ENCODE assay signal across 8 cellular contexts in the genomic region with DNA sequence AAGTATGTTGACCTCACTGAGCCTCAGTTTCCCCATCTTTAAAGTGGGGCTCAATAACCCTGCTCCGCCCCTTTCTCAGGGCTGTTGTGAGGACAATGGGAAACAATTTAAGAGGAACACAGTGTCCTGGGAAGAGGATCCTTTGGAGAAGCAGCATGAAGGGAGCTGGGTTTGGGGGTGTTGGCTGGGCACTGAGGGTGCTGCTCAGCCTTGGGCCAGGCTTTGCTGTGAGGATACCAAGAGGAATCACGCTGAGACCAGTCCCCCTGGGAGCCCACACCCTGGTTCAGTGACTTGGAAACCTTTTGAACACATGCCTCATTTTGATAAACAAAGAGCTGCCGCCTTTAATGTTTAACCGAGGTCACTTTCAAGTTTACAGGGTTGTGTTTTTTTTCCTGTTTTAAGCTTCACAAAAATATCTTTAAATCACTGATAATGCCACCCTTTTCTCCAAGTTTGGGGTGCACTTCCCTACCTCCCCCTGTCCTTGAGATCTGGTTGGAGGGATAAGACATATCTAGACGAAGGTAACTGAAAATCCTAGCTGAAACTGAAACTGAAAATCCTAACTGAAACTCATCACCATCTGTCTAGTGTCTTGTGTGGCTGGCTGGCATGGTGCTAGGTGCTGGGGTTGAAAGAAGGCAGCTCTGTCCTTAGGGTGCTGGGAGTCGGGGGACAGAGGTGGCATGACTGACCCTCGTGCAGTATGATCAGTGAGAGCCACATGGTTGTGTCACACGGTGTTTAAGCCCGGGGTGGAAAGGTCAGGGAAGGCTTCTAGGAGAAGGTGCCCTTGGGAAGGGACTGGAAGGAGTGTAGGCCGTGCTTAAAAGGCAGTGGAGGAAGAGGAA. TPM values are rescaled to one million over a fixed set of nuclear protein-coding genes. Genes with fewer than 3 reads are reported as not detected.
DNase-seq lines count a peak whose midpoint lies in the region; ATAC-seq and TF ChIP-seq lines count a peak whose summit lies in the region.

No MANE protein-coding gene starts in this region.

- peak overlapping the region; percentile 94 for H3K27ac Mint-ChIP-seq in activated CD8-positive, alpha-beta memory T cell treated with anti-CD3 and anti-CD28 coated beads, Interleukin-2, amount 10 ng/mL, durations not matched to agents 7 days and 5 days
- H3K27ac Mint-ChIP-seq in neural progenitor cell, result peak overlapping the region; percentile 62

- peak overlapping the region; percentile 97 for H3K4me3 Mint-ChIP-seq in activated CD8-positive, alpha-beta memory T cell treated with anti-CD3 and anti-CD28 coated beads, Interleukin-2, amount 10 ng/mL, durations not matched to agents 7 days and 5 days
- peak overlapping the region; percentile 90 for H3K4me3 Mint-ChIP-seq in neural progenitor cell

- H3K4me1 Mint-ChIP-seq in activated CD8-positive, alpha-beta memory T cell treated with anti-CD3 and anti-CD28 coated beads, Interleukin-2, amount 10 ng/mL, durations not matched to agents 7 days and 5 days, result peaks cover 36% of the 10 kb centered on the region
- peaks cover 63% of the 10 kb centered on the region for H3K4me1 Mint-ChIP-seq in neural progenitor cell

- TF ChIP-seq POLR2A in Peyer's patch (IDR thresholded peaks at IDR 0.05), result no peak

- H3K4me3 ChIP-seq in Peyer's patch, result peak overlapping the region; percentile 60 to 74 (median 70)
- peak overlapping the region; percentile 82 to 86 for H3K4me3 ChIP-seq in duodenal mucosa (ENCODE audit: low read depth in 1 of 2, low read length in 2 of 2)
- no peak overlapping the region for H3K4me3 ChIP-seq in neural progenitor cell

- no peaks in the 10 kb centered on the region for H3K27me3 ChIP-seq in Peyer's patch
- H3K27me3 ChIP-seq in duodenal mucosa (ENCODE audit: control insufficient read depth in 1 of 2, insufficient read depth in 2 of 2, low read length in 2 of 2), result no peaks in the 10 kb centered on the region
- no peaks in the 10 kb centered on the region for H3K27me3 ChIP-seq in neural progenitor cell

- H3K79me2 ChIP-seq in neural progenitor cell (ENCODE audit: low read depth), result no peaks in the 10 kb centered on the region

- H3K36me3 ChIP-seq in Peyer's patch (peaks cover 0 to 8% (median 0%) of the 10 kb centered on the region in 3 donors), duodenal mucosa (ENCODE audit: control insufficient read depth in 1 of 2, insufficient read depth in 2 of 2, low read length in 2 of 2) (peaks cover 0 to 20% of the 10 kb centered on the region in 2 donors), neural progenitor cell (no peaks in the 10 kb centered on the region)

- peak overlapping the region; percentile 83 to 91 for H3K9ac ChIP-seq in duodenal mucosa (ENCODE audit: low read depth in 1 of 2, low read length in 2 of 2)
- H3K9ac ChIP-seq in neural progenitor cell, result no peak overlapping the region

- no peak overlapping the region for H2AFZ ChIP-seq in neural progenitor cell (replicated peaks)

- peaks cover 3% of the 10 kb centered on the region for H4K20me1 ChIP-seq in neural progenitor cell (ENCODE audit: low read depth)

- peaks cover 5 to 39% (median 18%) of the 10 kb centered on the region in 4 donors for H3K4me1 ChIP-seq in Peyer's patch
- H3K4me1 ChIP-seq in duodenal mucosa (ENCODE audit: control insufficient read depth in 1 of 2, insufficient read depth in 2 of 2, low read length in 2 of 2), result peaks cover 36 to 39% of the 10 kb centered on the region in 2 donors
- H3K4me1 ChIP-seq in neural progenitor cell, result peaks cover 41% of the 10 kb centered on the region

- H3F3A ChIP-seq in neural progenitor cell (ENCODE audit: low read depth), result peaks cover 38% of the 10 kb centered on the region

- ATAC-seq in activated CD8-positive, alpha-beta memory T cell treated with anti-CD3 and anti-CD28 coated beads, Interleukin-2, amount 10 ng/mL, durations not matched to agents 7 days and 5 days, result peak; percentile 57
- peak; percentile 51 for ATAC-seq in HG02884 (IDR thresholded peaks at IDR 0.05; ENCODE audit: unreplicated experiment)

- peak overlapping the region; percentile 92 to 97 (median 94) for H3K27ac ChIP-seq in Peyer's patch
- peak overlapping the region; percentile 77 for H3K27ac ChIP-seq in duodenal mucosa (ENCODE audit: low read depth, low read length)
- no peak overlapping the region for H3K27ac ChIP-seq in neural progenitor cell

- no peaks in the 10 kb centered on the region for H3K9me3 Mint-ChIP-seq in activated CD8-positive, alpha-beta memory T cell treated with anti-CD3 and anti-CD28 coated beads, Interleukin-2, amount 10 ng/mL, durations not matched to agents 7 days and 5 days (ENCODE audit: low read depth)
- H3K9me3 Mint-ChIP-seq in neural progenitor cell, result no peaks in the 10 kb centered on the region

- peaks cover 16% of the 10 kb centered on the region for H3K36me3 Mint-ChIP-seq in activated CD8-positive, alpha-beta memory T cell treated with anti-CD3 and anti-CD28 coated beads, Interleukin-2, amount 10 ng/mL, durations not matched to agents 7 days and 5 days
- H3K36me3 Mint-ChIP-seq in neural progenitor cell, result peaks cover 11% of the 10 kb centered on the region

- H3K9me3 ChIP-seq in Peyer's patch (no peaks in the 10 kb centered on the region), duodenal mucosa (ENCODE audit: control insufficient read depth in 1 of 2, low read length in 2 of 2) (no peaks in the 10 kb centered on the region), neural progenitor cell (ENCODE audit: low read depth) (no peaks in the 10 kb centered on the region)

- intact Hi-C loops in posterior vena cava (cut with DNase I), result loop anchor here in 1 of 2 donors (5.0 kb wide), 1 partner anchor 34 kb away; no protein-coding TSS in a partner anchor

- peak; percentile 63 for DNase-seq in activated CD8-positive, alpha-beta memory T cell treated with anti-CD3 and anti-CD28 coated beads, Interleukin-2, amount 10 ng/mL, durations not matched to agents 7 days and 5 days
- no peak for DNase-seq in activated CD8-positive, alpha-beta memory T cell treated with anti-CD3 and anti-CD28 coated beads, Interleukin-2, amount 50 U/mL, for 4 hours
- DNase-seq in Peyer's patch, result peak; percentile 62 to 70 (median 69)
- DNase-seq in neural progenitor cell (ENCODE audit: low spot score), result no peak
- no peak for DNase-seq in posterior vena cava (ENCODE audit: low spot score)
- no peak for DNase-seq in midbrain (lab: John Stamatoyannopoulos, UW)

- H3K27me3 Mint-ChIP-seq in activated CD8-positive, alpha-beta memory T cell treated with anti-CD3 and anti-CD28 coated beads, Interleukin-2, amount 10 ng/mL, durations not matched to agents 7 days and 5 days, result no peaks in the 10 kb centered on the region
- peaks cover 8% of the 10 kb centered on the region for H3K27me3 Mint-ChIP-seq in neural progenitor cell (ENCODE audit: insufficient read depth, low read depth)

- peak overlapping the region; percentile 86 for H3K4me2 ChIP-seq in neural progenitor cell

- no peak for TF ChIP-seq CTCF in Peyer's patch (IDR thresholded peaks at IDR 0.05)
- TF ChIP-seq CTCF in neural progenitor cell (IDR thresholded peaks at IDR 0.05), result no peak

- CTCF ChIA-PET in activated CD8-positive, alpha-beta memory T cell treated with anti-CD3 and anti-CD28 coated beads, Interleukin-2, amount 10 ng/mL, durations not matched to agents 7 days and 5 days (lab: Charles Lee), result interaction anchor here (1.1 to 6.4 kb wide), 10 partner anchors 12 to 85 kb away, joined by 3 to 47 read pairs (median 6); no protein-coding TSS in a partner anchor

RNA-seq across cellular contexts. Expression of a gene that starts 27.7 kb away (rescaled TPM):
- total RNA-seq in activated CD8-positive, alpha-beta memory T cell treated with anti-CD3 and anti-CD28 coated beads, Interleukin-2, amount 10 ng/mL, durations not matched to agents 7 days and 5 days, result 1 to 10 TPM; 7.5 to 8.4 TPM
- 1 to 10 TPM; 1.7 to 2.8 (median 2.5) TPM for total RNA-seq in Peyer's patch
- total RNA-seq in neural progenitor cell (ENCODE audit: low replicate concordance), result 3.0 and 26.1 TPM in 2 replicates
- 1 to 10 TPM; 4.6 to 5.0 TPM for total RNA-seq in posterior vena cava

RNA-seq across cellular contexts. Expression of a gene that starts 38.2 kb away (rescaled TPM):
- 10 to 100 TPM; 51.4 to 55.5 TPM for total RNA-seq in activated CD8-positive, alpha-beta memory T cell treated with anti-CD3 and anti-CD28 coated beads, Interleukin-2, amount 10 ng/mL, durations not matched to agents 7 days and 5 days
- total RNA-seq in Peyer's patch, result 100 to 1,000 TPM; 138 to 209 (median 159) TPM
- 18.0 and 58.9 TPM in 2 replicates for total RNA-seq in neural progenitor cell (ENCODE audit: low replicate concordance)
- 10 to 100 TPM; 48.9 to 50.5 TPM for total RNA-seq in posterior vena cava

RNA-seq across cellular contexts. Expression of a gene that starts 43.6 kb away (rescaled TPM):
- total RNA-seq in activated CD8-positive, alpha-beta memory T cell treated with anti-CD3 and anti-CD28 coated beads, Interleukin-2, amount 10 ng/mL, durations not matched to agents 7 days and 5 days, result 10 to 100 TPM in 1 of 2 experiments, 1 to 10 TPM in 1; 9.9 to 13.1 TPM
- total RNA-seq in Peyer's patch, result 10 to 100 TPM in 1 of 4 donors, 1 to 10 TPM in 2, under 1 TPM in 1; 0.88 to 19.8 (median 5.2) TPM
- not detected in 2 replicates for total RNA-seq in neural progenitor cell (ENCODE audit: low replicate concordance)
- 10 to 100 TPM; 12.9 to 15.4 TPM for total RNA-seq in posterior vena cava

Comparison
In these comparisons a context has a peak if more than half of its experiments do, and no peak if none do; other contexts are left out.
1. DNase-seq: peak in activated CD8-positive, alpha-beta memory T cell treated with anti-CD3 and anti-CD28 coated beads, Interleukin-2, amount 10 ng/mL, durations not matched to agents 7 days and 5 days (single experiment) and Peyer's patch (3 of 3); none in activated CD8-positive, alpha-beta memory T cell treated with anti-CD3 and anti-CD28 coated beads, Interleukin-2, amount 50 U/mL, for 4 hours (single experiment), neural progenitor cell (single experiment), posterior vena cava (single experiment) and midbrain (single experiment).